9 cellular contexts compared by ENCODE assay signal in genomic region chr19:7870571-7871279, GRCh38. TPM values are rescaled to one million over a fixed set of nuclear protein-coding genes. Genes with fewer than 3 reads are reported as not detected.
DNase-seq lines count a peak whose midpoint lies in the region; ATAC-seq and TF ChIP-seq lines count a peak whose summit lies in the region.
"Had no signal": no experiment of that assay in that cellular context is flagged by ENCODE, and none has a peak within 500 bp of the region (broad histone marks: within the 10 kb centered on the region; RNA-seq: fewer than 3 reads in every experiment).

No MANE protein-coding gene starts in this region.

- TF ChIP-seq POLR2A in HCT116 (IDR thresholded peaks at IDR 0.05; ENCODE audit: borderline replicate concordance, extremely low read depth, insufficient read depth, insufficient read length) (no peak), adrenal gland (IDR thresholded peaks at IDR 0.05) (no peak)

- peaks cover 26 to 46% (median 29%) of the 10 kb centered on the region in 3 donors for H3K4me1 Mint-ChIP-seq in CD8-positive, alpha-beta memory T cell

- H3K4me1 ChIP-seq in CD8-positive, alpha-beta memory T cell (ENCODE audit: insufficient read depth, low read length) = peaks cover 31% of the 10 kb centered on the region
- H3K4me1 ChIP-seq in HCT116 (ENCODE audit: control insufficient read depth in 1 of 2, insufficient read depth in 2 of 2, low read length in 2 of 2) = peaks cover 30 to 68% of the 10 kb centered on the region in 2 experiments
- peaks cover 18 to 31% of the 10 kb centered on the region in 2 donors for H3K4me1 ChIP-seq in adrenal gland (replicated peaks in 1 of 2)

- no peaks in the 10 kb centered on the region for H4K20me1 ChIP-seq in HCT116 (ENCODE audit: insufficient read depth)

- intact Hi-C loops in HCT116 (cut with micrococcal nuclease) = loop anchor here (1.0 kb wide), 1 partner anchor 50 kb away; the partner anchor contains the start of gene SNAPC2
- intact Hi-C loops in adrenal gland (cut with DNase I) = no loop called here

- peak; percentile 37 for ATAC-seq in HCT116
- ATAC-seq in HG02840 (IDR thresholded peaks at IDR 0.05; ENCODE audit: low FRiP score, unreplicated experiment) = no peak
- ATAC-seq in GM19397 (IDR thresholded peaks at IDR 0.05; ENCODE audit: unreplicated experiment) = no peak

- H3K36me3 Mint-ChIP-seq in CD8-positive, alpha-beta memory T cell = no peaks in the 10 kb centered on the region

- H3K4me3 Mint-ChIP-seq in CD8-positive, alpha-beta memory T cell = peak overlapping the region in 6 of 7 donors; percentile 66 to 90 (median 70)

- peaks cover 0 to 2% (median 0%) of the 10 kb centered on the region in 5 donors for H3K9me3 Mint-ChIP-seq in CD8-positive, alpha-beta memory T cell

- peak overlapping the region; percentile 57 for H3K27ac ChIP-seq in CD8-positive, alpha-beta memory T cell (ENCODE audit: low read depth, low read length)
- H3K27ac ChIP-seq in HCT116 (ENCODE audit: low read depth, low read length) (peak overlapping the region; percentile 69), RWPE1 (peak overlapping the region; percentile 89), adrenal gland (peak overlapping the region in 4 of 5 donors; percentile 52 to 73 (median 65))

- TF ChIP-seq CTCF in HCT116 (IDR thresholded peaks at IDR 0.05 in 2 of 3, conservative IDR thresholded peaks at IDR 0.05 in 1 of 3; ENCODE audit: borderline replicate concordance in 1 of 3, insufficient read depth in 1 of 3, low read depth in 2 of 3, low read length in 2 of 3) = no peak
- TF ChIP-seq CTCF in RWPE1 (conservative IDR thresholded peaks at IDR 0.05; ENCODE audit: low read depth) = no peak
- no peak for TF ChIP-seq CTCF in adrenal gland (IDR thresholded peaks at IDR 0.05)

- CTCF ChIA-PET in CD8-positive, alpha-beta memory T cell (lab: Charles Lee) = no interaction called here
- CTCF ChIA-PET in HCT116 (lab: Charles Lee) (interaction anchor here (0.9 kb wide), 1 partner anchor 47 kb away, joined by 3 read pairs; no protein-coding TSS in a partner anchor), RWPE1 (lab: Yijun Ruan, JAX) (no interaction called here)

- no peaks in the 10 kb centered on the region for H3K9me2 ChIP-seq in HCT116 (ENCODE audit: insufficient read depth)

- H3K9me3 ChIP-seq in CD8-positive, alpha-beta memory T cell (ENCODE audit: low read length) = no peaks in the 10 kb centered on the region
- no peaks in the 10 kb centered on the region for H3K9me3 ChIP-seq in HCT116 (ENCODE audit: control insufficient read depth in 1 of 2, insufficient read depth in 1 of 2, low read depth in 1 of 2, low read length in 2 of 2)
- H3K9me3 ChIP-seq in adrenal gland (replicated peaks in 1 of 3) = no peaks in the 10 kb centered on the region
- H3K9me3 ChIP-seq: left lung had no signal

- no TSS peak for BruUV-seq in HCT116 (replicated peaks; lab: Mats Ljungman, UMichigan)

- H3K36me3 ChIP-seq in CD8-positive, alpha-beta memory T cell (ENCODE audit: insufficient read depth, low read length) = no peaks in the 10 kb centered on the region
- no peaks in the 10 kb centered on the region for H3K36me3 ChIP-seq in HCT116 (ENCODE audit: control insufficient read depth in 1 of 2, insufficient read depth in 2 of 2, low read length in 2 of 2)
- H3K36me3 ChIP-seq in adrenal gland (replicated peaks in 1 of 2) = no peaks in the 10 kb centered on the region
- H3K36me3 ChIP-seq: left lung had no signal

- peak; percentile 23 to 75 (median 48) for DNase-seq in CD8-positive, alpha-beta memory T cell
- DNase-seq in HCT116 (ENCODE audit: low read depth, low spot score) (peak; percentile 95), RWPE1 (ENCODE audit: low spot score) (peak; percentile 77), adrenal gland (peak; percentile 89 to 98 (median 96)), kidney tubule cell (ENCODE audit: low spot score) (peak; percentile 60), ureter (ENCODE audit: low spot score) (peak; percentile 81)

- POLR2A ChIA-PET in CD8-positive, alpha-beta memory T cell (lab: Charles Lee) = no interaction called here
- POLR2A ChIA-PET in HCT116 (lab: Charles Lee) = interaction anchor here (0.5 to 2.1 kb wide), 4 partner anchors 50 to 361 kb away, joined by 3 to 8 read pairs (median 3); partner anchors contain the start of genes SNAPC2 and TIMM44
- POLR2A ChIA-PET in RWPE1 (lab: Yijun Ruan, JAX; ENCODE audit: low non-redundant PET) = interaction anchor here (0.7 kb wide), 1 partner anchor 24 kb away, joined by 4 read pairs; no protein-coding TSS in a partner anchor

- 45 to 59% (median 50%) methylated on average over 9 of the region's 9 CpGs for WGBS in adrenal gland, 4 donors

- peak overlapping the region in 2 of 8 donors; percentile 16 to 27 for H3K27ac Mint-ChIP-seq in CD8-positive, alpha-beta memory T cell

- peak overlapping the region; percentile 85 for H3K4me2 ChIP-seq in HCT116 (ENCODE audit: low read length)

- H3K4me3 ChIP-seq in CD8-positive, alpha-beta memory T cell (ENCODE audit: low read length) = no peak overlapping the region
- H3K4me3 ChIP-seq in HCT116 (replicated peaks in 1 of 2; ENCODE audit: low read depth in 1 of 2, low read length in 2 of 2) = peak overlapping the region; percentile 16 to 55
- no peak overlapping the region for H3K4me3 ChIP-seq in adrenal gland

- 0 out of 2 replicates have a peak overlapping the region, but pooled peaks have one; percentile 60 for H3K9ac ChIP-seq in HCT116 (ENCODE audit: low read length)

- H3K27me3 ChIP-seq in CD8-positive, alpha-beta memory T cell (ENCODE audit: insufficient read depth, low read length, poor library complexity, severe bottlenecking) = peaks cover 24% of the 10 kb centered on the region
- H3K27me3 ChIP-seq in HCT116 (ENCODE audit: insufficient read depth, low read length) (no peaks in the 10 kb centered on the region), adrenal gland (peaks cover 29% of the 10 kb centered on the region)

- H3K79me2 ChIP-seq in HCT116 (ENCODE audit: insufficient read depth, low read length) = no peaks in the 10 kb centered on the region

- no peak overlapping the region for H2AFZ ChIP-seq in HCT116 (ENCODE audit: low read depth, low read length, poor library complexity, severe bottlenecking)

- peaks cover 19 to 30% of the 10 kb centered on the region in 2 donors for H3K27me3 Mint-ChIP-seq in CD8-positive, alpha-beta memory T cell

- RAD21 ChIA-PET in HCT116 (lab: Charles Lee; ENCODE audit: low non-redundant PET in 1 of 2, low total read pairs in 2 of 2, uncharacterized antibody in 2 of 2, unreplicated experiment in 2 of 2) = no interaction called here

- no peak for TF ChIP-seq RAD21 in HCT116 (IDR thresholded peaks at IDR 0.05; ENCODE audit: low read depth)

TF ChIP-seq in HCT116, 20 proteins besides CTCF, POLR2A, EP300 and RAD21:
- TF ChIP-seq CEBPB (IDR thresholded peaks at IDR 0.05; ENCODE audit: low read depth) (no peak), SP1 (IDR thresholded peaks at IDR 0.05; ENCODE audit: low read depth) (peak; percentile 34; the same call in 1 of the 2 replicates)

RNA-seq across cellular contexts. Expression of gene PRR36, which starts 3.5 kb away (rescaled TPM):
- not detected for total RNA-seq in CD8-positive, alpha-beta memory T cell
- not detected for polyA plus RNA-seq in CD8-positive, alpha-beta memory T cell
- total RNA-seq in HCT116 (2021; ENCODE audit: unreplicated experiment) = 7.5 TPM
- 5.2 and 6.0 TPM in 2 replicates for polyA plus RNA-seq in HCT116 (2012)
- 1 to 10 TPM in 4 of 8 donors, under 1 TPM in 3, not detected in 1; 0.47 to 5.2 (median 1.1) TPM for total RNA-seq in adrenal gland
- 1 to 10 TPM in 2 of 3 donors, under 1 TPM in 1; 0.51 to 4.6 (median 1.5) TPM for polyA plus RNA-seq in adrenal gland
- total RNA-seq in ureter = 2.0 TPM

RNA-seq across cellular contexts. Expression of gene LRRC8E, which starts 17.6 kb away (rescaled TPM):
- not detected for total RNA-seq in CD8-positive, alpha-beta memory T cell
- not detected for polyA plus RNA-seq in CD8-positive, alpha-beta memory T cell
- total RNA-seq in HCT116 (2021; ENCODE audit: unreplicated experiment) = 18.1 TPM
- polyA plus RNA-seq in HCT116 (2012) = 11.8 and 13.0 TPM in 2 replicates
- total RNA-seq in adrenal gland = 10 to 100 TPM in 7 of 8 donors, 1 to 10 TPM in 1; 9.2 to 22.9 (median 12.6) TPM
- polyA plus RNA-seq in adrenal gland = 10 to 100 TPM in 1 of 3 donors, 1 to 10 TPM in 2; 2.4 to 11.4 (median 3.1) TPM
- total RNA-seq in ureter = 8.5 TPM

RNA-seq across cellular contexts. Expression of gene MAP2K7, which starts 33.0 kb away (rescaled TPM):
- total RNA-seq in CD8-positive, alpha-beta memory T cell = 10 to 100 TPM; 35.9 to 38.3 TPM
- 2.0 TPM for polyA plus RNA-seq in CD8-positive, alpha-beta memory T cell
- total RNA-seq in HCT116 (2021; ENCODE audit: unreplicated experiment) (59.1 TPM), adrenal gland (10 to 100 TPM in 6 of 8 donors, 1 to 10 TPM in 2; 9.2 to 41.2 (median 23.2) TPM), ureter (35.1 TPM)
- 36.4 and 43.1 TPM in 2 replicates for polyA plus RNA-seq in HCT116 (2012)
- polyA plus RNA-seq in adrenal gland = 100 to 1,000 TPM in 1 of 3 donors, 10 to 100 TPM in 1, 1 to 10 TPM in 1; 7.5 to 110 (median 21.7) TPM

RNA-seq across cellular contexts. Expression of gene EVI5L, which starts 40.7 kb away (rescaled TPM):
- 1 to 10 TPM; 6.7 to 7.4 TPM for total RNA-seq in CD8-positive, alpha-beta memory T cell
- 2.9 TPM for polyA plus RNA-seq in CD8-positive, alpha-beta memory T cell
- 15.0 TPM for total RNA-seq in HCT116 (2021; ENCODE audit: unreplicated experiment)
- 17.1 and 21.0 TPM in 2 replicates for polyA plus RNA-seq in HCT116 (2012)
- total RNA-seq in adrenal gland = 10 to 100 TPM; 12.7 to 22.2 (median 20.7) TPM
- 10 to 100 TPM in 2 of 3 donors, 1 to 10 TPM in 1; 9.5 to 20.8 (median 14.9) TPM for polyA plus RNA-seq in adrenal gland
- 15.9 TPM for total RNA-seq in ureter

RNA-seq across cellular contexts. Expression of gene TGFBR3L, which starts 43.9 kb away (rescaled TPM):
- 1 to 10 TPM; 7.7 to 8.6 TPM for total RNA-seq in CD8-positive, alpha-beta memory T cell
- polyA plus RNA-seq in CD8-positive, alpha-beta memory T cell = 1.3 TPM
- total RNA-seq in HCT116 (2021; ENCODE audit: unreplicated experiment) = 30.9 TPM
- 37.9 and 39.2 TPM in 2 replicates for polyA plus RNA-seq in HCT116 (2012)
- 1 to 10 TPM in 3 of 8 donors, under 1 TPM in 2, not detected in 3; 0.23 to 7.0 (median 2.1) TPM for total RNA-seq in adrenal gland
- 1 to 10 TPM in 2 of 3 donors, under 1 TPM in 1; 0.62 to 3.3 (median 1.2) TPM for polyA plus RNA-seq in adrenal gland
- total RNA-seq in ureter = 2.2 TPM

Comparison
In these comparisons a context has a peak if more than half of its experiments do, and no peak if none do; other contexts are left out.
1. H3K4me3 ChIP-seq: peak in HCT116 (2 of 2); none in CD8-positive, alpha-beta memory T cell (single experiment) and adrenal gland (0 of 4).
2. Peak in every context shown above with its lines, with median percentiles within 50 percentile points of each other: DNase-seq and H3K27ac ChIP-seq.